ENCODE assay signal across 9 cellular contexts in genomic region chr1:150235436-150235851, GRCh38. TPM values are rescaled to one million over a fixed set of nuclear protein-coding genes. Genes with fewer than 3 reads are reported as not detected.
DNase-seq lines count a peak whose midpoint lies in the region; ATAC-seq and TF ChIP-seq lines count a peak whose summit lies in the region.
"Had no signal": no experiment of that assay in that cellular context is flagged by ENCODE, and none has a peak within 500 bp of the region (broad histone marks: within the 10 kb centered on the region; RNA-seq: fewer than 3 reads in every experiment).

No MANE protein-coding gene starts in this region.

- POLR2A ChIA-PET in PC-3 (lab: Charles Lee; ENCODE audit: unreplicated experiment): no interaction called here
- POLR2A ChIA-PET in naive thymus-derived CD4-positive, alpha-beta T cell (lab: Charles Lee): interaction anchor here (0.6 to 3.9 kb wide), 14 partner anchors 21 to 645 kb away, joined by 3 to 28 read pairs (median 4); partner anchors contain the start of genes PLEKHO1 and RPRD2

- peaks cover 54% of the 10 kb centered on the region for H3K79me2 ChIP-seq in PC-3 (ENCODE audit: low read length)

- H3K36me3 Mint-ChIP-seq in naive thymus-derived CD4-positive, alpha-beta T cell: peaks cover 0 to 6% (median 0%) of the 10 kb centered on the region in 5 donors
- no peaks in the 10 kb centered on the region for H3K36me3 Mint-ChIP-seq in osteocyte (ENCODE audit: unreplicated experiment)

- peak overlapping the region; percentile 79 for H3K9ac ChIP-seq in PC-3 (ENCODE audit: low read length)
- peak overlapping the region; percentile 99 for H3K9ac ChIP-seq in endocrine pancreas (ENCODE audit: control insufficient read depth, insufficient read depth, low read length)

- H3K4me1 ChIP-seq in PC-3 (ENCODE audit: insufficient read depth, low read length) (peaks cover 22% of the 10 kb centered on the region), endocrine pancreas (ENCODE audit: control insufficient read depth, insufficient read depth, low read length) (no peaks in the 10 kb centered on the region)
- H3K4me1 ChIP-seq in naive thymus-derived CD4-positive, alpha-beta T cell (ENCODE audit: control insufficient read depth in 2 of 2, insufficient read depth in 2 of 2, low read length in 2 of 2): peaks cover 0 to 7% of the 10 kb centered on the region in 2 donors

- no peak overlapping the region for H3K4me3 Mint-ChIP-seq in naive thymus-derived CD4-positive, alpha-beta T cell
- no peak overlapping the region for H3K4me3 Mint-ChIP-seq in osteocyte (ENCODE audit: unreplicated experiment)
- H3K4me3 Mint-ChIP-seq: stimulated activated naive B cell treated with anti-CD40 and anti-IgM and Interleukin-4, amounts not matched to agents 10 μg/mL and 1 μg/mL and 100 μg/mL, for 72 hours had no signal

- H3K27me3 Mint-ChIP-seq in naive thymus-derived CD4-positive, alpha-beta T cell: peaks cover 0 to 2% (median 0%) of the 10 kb centered on the region in 5 donors
- H3K27me3 Mint-ChIP-seq in osteocyte (ENCODE audit: unreplicated experiment): no peaks in the 10 kb centered on the region
- H3K27me3 Mint-ChIP-seq: stimulated activated naive B cell treated with anti-CD40 and anti-IgM and Interleukin-4, amounts not matched to agents 10 μg/mL and 1 μg/mL and 100 μg/mL, for 72 hours had no signal

- H2AFZ ChIP-seq in PC-3 (ENCODE audit: low read length): peak overlapping the region; percentile 69

- H3K9me3 ChIP-seq in PC-3 (ENCODE audit: low read length): no peaks in the 10 kb centered on the region
- no peaks in the 10 kb centered on the region for H3K9me3 ChIP-seq in endocrine pancreas (ENCODE audit: control insufficient read depth, low read length)
- no peaks in the 10 kb centered on the region for H3K9me3 ChIP-seq in naive thymus-derived CD4-positive, alpha-beta T cell (ENCODE audit: control insufficient read depth in 2 of 3, low read length in 3 of 3)

- H3K36me3 ChIP-seq in PC-3 (ENCODE audit: low read depth, low read length) (peaks cover 6% of the 10 kb centered on the region; the same call in 1 of the 2 replicates), endocrine pancreas (ENCODE audit: control insufficient read depth, insufficient read depth, low read length) (no peaks in the 10 kb centered on the region)
- H3K36me3 ChIP-seq in naive thymus-derived CD4-positive, alpha-beta T cell (ENCODE audit: control insufficient read depth in 2 of 3, insufficient read depth in 3 of 3, low read length in 3 of 3): peaks cover 0 to 12% (median 0%) of the 10 kb centered on the region in 3 experiments

- peaks cover 11 to 22% (median 18%) of the 10 kb centered on the region in 7 donors for H3K4me1 Mint-ChIP-seq in naive thymus-derived CD4-positive, alpha-beta T cell
- peaks cover 19% of the 10 kb centered on the region for H3K4me1 Mint-ChIP-seq in osteocyte (ENCODE audit: unreplicated experiment)

- ATAC-seq in PC-3 (no peak), GM21526 (IDR thresholded peaks at IDR 0.05; ENCODE audit: low FRiP score, unreplicated experiment) (no peak)
- ATAC-seq in naive thymus-derived CD4-positive, alpha-beta T cell: no peak

- peak; percentile 11 for DNase-seq in activated CD4-positive, CD25-positive, alpha-beta regulatory T cell treated with anti-CD3 and anti-CD28 coated beads, Interleukin-2, amount 50 U/mL, for 16 hours (ENCODE audit: low read depth, low spot score)
- no peak for DNase-seq in activated CD4-positive, CD25-positive, alpha-beta regulatory T cell (lab: John Stamatoyannopoulos, UW)
- DNase-seq in PC-3 (no peak), osteocyte (ENCODE audit: extremely low spot score, unreplicated experiment) (no peak), SHP77 treated with DMSO at 0.1 percent for 48 hours (lab: John Stamatoyannopoulos, UW) (no peak)
- DNase-seq in naive thymus-derived CD4-positive, alpha-beta T cell: peak in 3 of 9 donors; percentile 18 to 37 (median 29)

- H3K27ac Mint-ChIP-seq in naive thymus-derived CD4-positive, alpha-beta T cell: no peak overlapping the region
- H3K27ac Mint-ChIP-seq in osteocyte (ENCODE audit: unreplicated experiment): no peak overlapping the region
- H3K27ac Mint-ChIP-seq: stimulated activated naive B cell treated with anti-CD40 and anti-IgM and Interleukin-4, amounts not matched to agents 10 μg/mL and 1 μg/mL and 100 μg/mL, for 72 hours had no signal

- H4K20me1 ChIP-seq in PC-3 (ENCODE audit: low read length): peaks cover 4% of the 10 kb centered on the region; the same call in 1 of the 2 replicates

- no peaks in the 10 kb centered on the region for H3K9me2 ChIP-seq in PC-3 (replicated peaks; ENCODE audit: low read length)

- no peaks in the 10 kb centered on the region for H3K9me3 Mint-ChIP-seq in naive thymus-derived CD4-positive, alpha-beta T cell
- no peaks in the 10 kb centered on the region for H3K9me3 Mint-ChIP-seq in osteocyte (ENCODE audit: unreplicated experiment)
- H3K9me3 Mint-ChIP-seq: stimulated activated naive B cell treated with anti-CD40 and anti-IgM and Interleukin-4, amounts not matched to agents 10 μg/mL and 1 μg/mL and 100 μg/mL, for 72 hours had no signal

- H3K4me2 ChIP-seq in PC-3 (ENCODE audit: low read length): peak overlapping the region; percentile 83

- peak overlapping the region; percentile 36 for H3K27ac ChIP-seq in PC-3 (ENCODE audit: low read length)
- peak overlapping the region; percentile 97 for H3K27ac ChIP-seq in naive thymus-derived CD4-positive, alpha-beta T cell (ENCODE audit: low read depth, low read length)

- BruUV-seq in PC-3 (replicated peaks; lab: Mats Ljungman, UMichigan): TSS peak; percentile 84

- H3K4me3 ChIP-seq in PC-3 (ENCODE audit: low read length) (peak overlapping the region; percentile 77), endocrine pancreas (ENCODE audit: control insufficient read depth, insufficient read depth, low read length) (peak overlapping the region; percentile 87)
- peak overlapping the region; percentile 98 for H3K4me3 ChIP-seq in naive thymus-derived CD4-positive, alpha-beta T cell (ENCODE audit: low read length)

- H3F3A ChIP-seq in PC-3 (ENCODE audit: low read length, unreplicated experiment): no peaks in the 10 kb centered on the region

- CTCF ChIA-PET in PC-3 (lab: Charles Lee): no interaction called here
- CTCF ChIA-PET in naive thymus-derived CD4-positive, alpha-beta T cell (lab: Charles Lee): interaction anchor here (0.9 kb wide), 1 partner anchor 21 kb away, joined by 3 read pairs; no protein-coding TSS in a partner anchor

- TF ChIP-seq CTCF in PC-3 (conservative IDR thresholded peaks at IDR 0.05; ENCODE audit: low read depth, low read length) (no peak), osteocyte (IDR thresholded peaks at IDR 0.05) (no peak)

- intact Hi-C loops in PC-3 (cut with micrococcal nuclease): no loop called here
- intact Hi-C loops in naive thymus-derived CD4-positive, alpha-beta T cell (cut with micrococcal nuclease): loop anchor here in 1 of 2 donors (2.0 to 10.0 kb wide), 2 partner anchors 85 to 219 kb away; no protein-coding TSS in a partner anchor

- no peaks in the 10 kb centered on the region for H3K27me3 ChIP-seq in PC-3 (ENCODE audit: low read length)
- H3K27me3 ChIP-seq in endocrine pancreas (ENCODE audit: control insufficient read depth, insufficient read depth, low read length): no peaks in the 10 kb centered on the region
- no peaks in the 10 kb centered on the region for H3K27me3 ChIP-seq in naive thymus-derived CD4-positive, alpha-beta T cell (ENCODE audit: control insufficient read depth in 2 of 2, insufficient read depth in 2 of 2, low read length in 2 of 2)

RNA-seq across cellular contexts. Expression of gene ANP32E, which starts 0.5 kb away (rescaled TPM):
- total RNA-seq in PC-3 (2014; rRNA removed) (42.0 and 47.4 TPM in 2 replicates), osteocyte (29.5 and 32.2 TPM in 2 replicates)
- 100 to 1,000 TPM in 1 of 5 experiments, 10 to 100 TPM in 4; 35.6 to 156 (median 44.8) TPM for total RNA-seq in naive thymus-derived CD4-positive, alpha-beta T cell
- polyA plus RNA-seq in naive thymus-derived CD4-positive, alpha-beta T cell: 10 to 100 TPM; 41.4 to 56.4 TPM

RNA-seq across cellular contexts. Expression of gene CA14, which starts 22.1 kb away (rescaled TPM):
- total RNA-seq in PC-3 (2014; rRNA removed) (not detected in 2 replicates), osteocyte (not detected in 2 replicates)
- total RNA-seq in naive thymus-derived CD4-positive, alpha-beta T cell: not detected
- 1 to 10 TPM in 1 of 2 donors, under 1 TPM in 1; 0.35 to 1.7 TPM for polyA plus RNA-seq in naive thymus-derived CD4-positive, alpha-beta T cell

RNA-seq across cellular contexts. Expression of gene APH1A, which starts 33.4 kb away (rescaled TPM):
- total RNA-seq in PC-3 (2014; rRNA removed) (211 and 222 TPM in 2 replicates), osteocyte (138 and 147 TPM in 2 replicates)
- 100 to 1,000 TPM; 112 to 143 (median 127) TPM for total RNA-seq in naive thymus-derived CD4-positive, alpha-beta T cell
- 10 to 100 TPM; 70.7 to 81.4 TPM for polyA plus RNA-seq in naive thymus-derived CD4-positive, alpha-beta T cell

RNA-seq across cellular contexts. Expression of gene C1orf54, which starts 37.1 kb away (rescaled TPM):
- 0.98 TPM in 1 of 2 replicates, not detected in the other for total RNA-seq in PC-3 (2014; rRNA removed)
- total RNA-seq in naive thymus-derived CD4-positive, alpha-beta T cell: 1 to 10 TPM; 1.5 to 7.8 (median 4.3) TPM
- polyA plus RNA-seq in naive thymus-derived CD4-positive, alpha-beta T cell: 1 to 10 TPM; 2.7 to 5.6 TPM
- 49.9 and 55.6 TPM in 2 replicates for total RNA-seq in osteocyte

RNA-seq across cellular contexts. Expression of gene CIART, which starts 46.9 kb away (rescaled TPM):
- 19.0 and 27.0 TPM in 2 replicates for total RNA-seq in PC-3 (2014; rRNA removed)
- total RNA-seq in naive thymus-derived CD4-positive, alpha-beta T cell: 1 to 10 TPM; 1.4 to 2.6 (median 2.4) TPM
- polyA plus RNA-seq in naive thymus-derived CD4-positive, alpha-beta T cell: 1 to 10 TPM in 1 of 2 donors, under 1 TPM in 1; 0.87 to 2.0 TPM
- 3.4 and 5.3 TPM in 2 replicates for total RNA-seq in osteocyte
